Comparison of ENCODE assay signal across 10 cellular contexts in the genomic region with DNA sequence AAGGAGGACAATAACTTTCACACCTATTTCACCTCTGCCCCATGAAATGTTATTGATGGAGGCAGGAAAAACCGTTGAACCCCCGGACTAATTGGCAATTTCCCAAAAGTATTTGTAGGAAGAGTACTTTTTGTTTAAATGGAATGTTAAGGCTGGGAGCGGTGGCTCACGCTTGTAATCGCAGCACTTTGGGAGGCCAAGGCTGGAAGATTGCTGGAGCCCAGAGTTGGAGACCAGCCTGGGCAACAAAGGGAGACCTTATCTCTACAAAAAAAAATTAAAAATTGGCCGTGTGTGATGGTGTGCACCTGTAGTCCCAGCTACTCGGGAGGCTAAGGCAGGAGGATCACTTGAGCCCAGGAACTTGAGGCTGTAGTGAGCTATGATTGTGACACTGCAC. TPM values are rescaled to one million over a fixed set of nuclear protein-coding genes. Genes with fewer than 3 reads are reported as not detected.
DNase-seq lines count a peak whose midpoint lies in the region; ATAC-seq and TF ChIP-seq lines count a peak whose summit lies in the region.
"Had no signal": no experiment of that assay in that cellular context is flagged by ENCODE, and none has a peak within 500 bp of the region (broad histone marks: within the 10 kb centered on the region; RNA-seq: fewer than 3 reads in every experiment).

No MANE protein-coding gene starts in this region.

- H3K4me3 Mint-ChIP-seq in activated naive CD4-positive, alpha-beta T cell treated with anti-CD3 and anti-CD28 coated beads, Interleukin-2, amount 10 ng/mL, durations not matched to agents 7 days and 5 days = peak overlapping the region; percentile 73

- no peaks in the 10 kb centered on the region for H3K36me3 ChIP-seq in brain microvascular endothelial cell (replicated peaks)
- no peaks in the 10 kb centered on the region for H3K36me3 ChIP-seq in mucosa of rectum (ENCODE audit: control insufficient read depth in 2 of 2, insufficient read depth in 2 of 2, low read length in 2 of 2)
- H3K36me3 ChIP-seq in tibial nerve = no peaks in the 10 kb centered on the region
- H3K36me3 ChIP-seq: SJSA1 had no signal

- H3K9me3 ChIP-seq in mucosa of rectum (ENCODE audit: control insufficient read depth in 2 of 2, low read length in 2 of 2) (no peaks in the 10 kb centered on the region), tibial nerve (peaks cover 0 to 4% (median 0%) of the 10 kb centered on the region in 4 donors)
- H3K9me3 ChIP-seq: SJSA1 had no signal

- DNase-seq in activated naive CD4-positive, alpha-beta T cell treated with anti-CD3 and anti-CD28 coated beads, Interleukin-2, amount 10 ng/mL, durations not matched to agents 7 days and 5 days = no peak
- DNase-seq in activated naive CD4-positive, alpha-beta T cell treated with anti-CD3 and anti-CD28 coated beads, Interleukin-2, amount 50 U/mL, for 16 hours = no peak
- DNase-seq in brain microvascular endothelial cell (no peak), tibial nerve (ENCODE audit: low spot score in 2 of 2) (no peak), ACHN (no peak)
- DNase-seq: NCI-H187 treated with DMSO at 0.1 percent for 48 hours had no signal

- H3K27ac Mint-ChIP-seq in activated naive CD4-positive, alpha-beta T cell treated with anti-CD3 and anti-CD28 coated beads, Interleukin-2, amount 10 ng/mL, durations not matched to agents 7 days and 5 days = peak overlapping the region; percentile 88

- no peak for TF ChIP-seq POLR2A in tibial nerve (IDR thresholded peaks at IDR 0.05)

- CTCF ChIA-PET in activated naive CD4-positive, alpha-beta T cell treated with anti-CD3 and anti-CD28 coated beads, Interleukin-2, amount 10 ng/mL, durations not matched to agents 7 days and 5 days (lab: Charles Lee) = no interaction called here

- H3K4me3 ChIP-seq in brain microvascular endothelial cell (ENCODE audit: low read depth, low read length) (peak overlapping the region; percentile 51), mucosa of rectum (ENCODE audit: low read length in 2 of 2) (peak overlapping the region; percentile 78 to 86), tibial nerve (peak overlapping the region; percentile 38 to 63 (median 44))
- H3K4me3 ChIP-seq: SJSA1 had no signal

- H3K36me3 Mint-ChIP-seq in activated naive CD4-positive, alpha-beta T cell treated with anti-CD3 and anti-CD28 coated beads, Interleukin-2, amount 10 ng/mL, durations not matched to agents 7 days and 5 days = no peaks in the 10 kb centered on the region

- peaks cover 20% of the 10 kb centered on the region for H3K4me1 Mint-ChIP-seq in activated naive CD4-positive, alpha-beta T cell treated with anti-CD3 and anti-CD28 coated beads, Interleukin-2, amount 10 ng/mL, durations not matched to agents 7 days and 5 days

- H3K27ac ChIP-seq in brain microvascular endothelial cell (no peak overlapping the region), mucosa of rectum (ENCODE audit: low read depth in 2 of 2, low read length in 2 of 2) (peak overlapping the region; percentile 58 to 78), tibial nerve (peak overlapping the region; percentile 71 to 94 (median 84))
- H3K27ac ChIP-seq: SJSA1 had no signal

- peaks cover 4% of the 10 kb centered on the region for H3K9me3 Mint-ChIP-seq in activated naive CD4-positive, alpha-beta T cell treated with anti-CD3 and anti-CD28 coated beads, Interleukin-2, amount 10 ng/mL, durations not matched to agents 7 days and 5 days

- 61 to 66% methylated on average over 7 of the region's 7 CpGs for WGBS in tibial nerve, 2 donors

- H3K9ac ChIP-seq in mucosa of rectum (ENCODE audit: low read depth in 1 of 2, low read length in 2 of 2) = peak overlapping the region in 1 of 2 donors; percentile 71

- H3K27me3 ChIP-seq in brain microvascular endothelial cell (replicated peaks) (no peaks in the 10 kb centered on the region), mucosa of rectum (ENCODE audit: control insufficient read depth in 2 of 2, insufficient read depth in 2 of 2, low read length in 2 of 2) (no peaks in the 10 kb centered on the region), tibial nerve (no peaks in the 10 kb centered on the region)
- H3K27me3 ChIP-seq: SJSA1 had no signal

- ATAC-seq in HG02885 (IDR thresholded peaks at IDR 0.05; ENCODE audit: poor library complexity, unreplicated experiment) (no peak), HG03439 (IDR thresholded peaks at IDR 0.05; ENCODE audit: unreplicated experiment) (no peak)

- TF ChIP-seq CTCF in brain microvascular endothelial cell (IDR thresholded peaks at IDR 0.05; ENCODE audit: low read depth, low read length, missing control alignments) = no peak
- TF ChIP-seq CTCF in tibial nerve (IDR thresholded peaks at IDR 0.05) = no peak

- H3K4me1 ChIP-seq in mucosa of rectum (ENCODE audit: control insufficient read depth in 2 of 2, insufficient read depth in 2 of 2, low read length in 2 of 2) (peaks cover 10 to 20% of the 10 kb centered on the region in 2 donors), tibial nerve (peaks cover 0 to 17% (median 3%) of the 10 kb centered on the region in 4 donors)

- TF ChIP-seq EP300 in tibial nerve (IDR thresholded peaks at IDR 0.05) = no peak

- H3K27me3 Mint-ChIP-seq in activated naive CD4-positive, alpha-beta T cell treated with anti-CD3 and anti-CD28 coated beads, Interleukin-2, amount 10 ng/mL, durations not matched to agents 7 days and 5 days = peaks cover 11% of the 10 kb centered on the region

- in situ Hi-C loops in brain microvascular endothelial cell (cut with HindIII; ENCODE audit: low pct_ligation_motif_present, low sequenced_read_pairs) (no loop called here), ACHN (cut with HindIII; ENCODE audit: low pct_ligation_motif_present, low pct_unique_long_range_greater_than_20kb, low sequenced_read_pairs) (no loop called here)

RNA-seq across cellular contexts. Expression of a gene that starts 26.0 kb away (rescaled TPM):
- total RNA-seq in tibial nerve = 10 to 100 TPM; 25.5 to 45.2 (median 29.7) TPM
